1 cellular context compared by ENCODE assay signal in the genomic region with DNA sequence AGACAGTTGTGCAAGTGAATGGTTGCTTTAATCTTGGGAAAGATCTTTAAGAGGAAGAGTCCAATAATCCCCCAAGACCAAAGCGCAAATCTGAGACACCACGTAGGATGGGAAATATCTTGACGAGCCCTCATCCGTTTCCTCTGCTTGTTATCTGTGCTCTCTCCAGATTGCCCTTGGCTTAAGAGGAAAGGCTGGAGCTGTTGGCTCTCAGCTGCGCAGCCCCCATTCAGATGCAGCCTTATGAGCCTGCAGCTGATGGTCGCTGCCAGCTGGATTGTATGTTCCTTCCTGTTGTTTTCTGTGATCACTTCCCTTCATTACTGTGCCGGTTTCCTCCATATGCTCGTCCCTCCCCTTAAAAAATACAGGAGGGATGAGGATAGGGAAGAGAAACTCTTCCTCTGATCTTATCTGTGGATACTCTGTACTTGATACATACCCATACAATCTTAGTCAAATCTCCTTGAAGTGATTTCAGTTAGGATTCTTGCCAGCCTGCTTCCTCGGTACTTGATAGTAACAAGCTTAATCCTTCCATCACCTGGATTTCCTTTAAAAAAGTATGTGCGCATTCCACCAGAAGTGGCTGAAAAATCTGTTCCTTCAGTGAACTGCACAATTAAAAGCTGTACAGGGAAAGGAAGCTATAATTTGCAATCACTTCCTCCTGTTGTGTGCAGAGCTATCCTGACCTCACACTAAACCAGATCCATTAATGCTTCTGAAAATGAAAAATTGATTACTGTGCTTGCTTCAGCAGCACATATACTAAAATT.
TF ChIP-seq lines count a peak whose summit lies in the region.

No MANE protein-coding gene starts in this region.

TF ChIP-seq in WTC11, 78 proteins besides CTCF, POLR2A, EP300 and RAD21 (continued from another document):
- TF ChIP-seq, protein P1, sequence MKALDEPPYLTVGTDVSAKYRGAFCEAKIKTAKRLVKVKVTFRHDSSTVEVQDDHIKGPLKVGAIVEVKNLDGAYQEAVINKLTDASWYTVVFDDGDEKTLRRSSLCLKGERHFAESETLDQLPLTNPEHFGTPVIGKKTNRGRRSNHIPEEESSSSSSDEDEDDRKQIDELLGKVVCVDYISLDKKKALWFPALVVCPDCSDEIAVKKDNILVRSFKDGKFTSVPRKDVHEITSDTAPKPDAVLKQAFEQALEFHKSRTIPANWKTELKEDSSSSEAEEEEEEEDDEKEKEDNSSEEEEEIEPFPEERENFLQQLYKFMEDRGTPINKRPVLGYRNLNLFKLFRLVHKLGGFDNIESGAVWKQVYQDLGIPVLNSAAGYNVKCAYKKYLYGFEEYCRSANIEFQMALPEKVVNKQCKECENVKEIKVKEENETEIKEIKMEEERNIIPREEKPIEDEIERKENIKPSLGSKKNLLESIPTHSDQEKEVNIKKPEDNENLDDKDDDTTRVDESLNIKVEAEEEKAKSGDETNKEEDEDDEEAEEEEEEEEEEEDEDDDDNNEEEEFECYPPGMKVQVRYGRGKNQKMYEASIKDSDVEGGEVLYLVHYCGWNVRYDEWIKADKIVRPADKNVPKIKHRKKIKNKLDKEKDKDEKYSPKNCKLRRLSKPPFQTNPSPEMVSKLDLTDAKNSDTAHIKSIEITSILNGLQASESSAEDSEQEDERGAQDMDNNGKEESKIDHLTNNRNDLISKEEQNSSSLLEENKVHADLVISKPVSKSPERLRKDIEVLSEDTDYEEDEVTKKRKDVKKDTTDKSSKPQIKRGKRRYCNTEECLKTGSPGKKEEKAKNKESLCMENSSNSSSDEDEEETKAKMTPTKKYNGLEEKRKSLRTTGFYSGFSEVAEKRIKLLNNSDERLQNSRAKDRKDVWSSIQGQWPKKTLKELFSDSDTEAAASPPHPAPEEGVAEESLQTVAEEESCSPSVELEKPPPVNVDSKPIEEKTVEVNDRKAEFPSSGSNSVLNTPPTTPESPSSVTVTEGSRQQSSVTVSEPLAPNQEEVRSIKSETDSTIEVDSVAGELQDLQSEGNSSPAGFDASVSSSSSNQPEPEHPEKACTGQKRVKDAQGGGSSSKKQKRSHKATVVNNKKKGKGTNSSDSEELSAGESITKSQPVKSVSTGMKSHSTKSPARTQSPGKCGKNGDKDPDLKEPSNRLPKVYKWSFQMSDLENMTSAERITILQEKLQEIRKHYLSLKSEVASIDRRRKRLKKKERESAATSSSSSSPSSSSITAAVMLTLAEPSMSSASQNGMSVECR (CRISPR knock-in tag; IDR thresholded peaks at IDR 0.05; ENCODE audit: borderline replicate concordance): no peak
- TF ChIP-seq, protein P2, sequence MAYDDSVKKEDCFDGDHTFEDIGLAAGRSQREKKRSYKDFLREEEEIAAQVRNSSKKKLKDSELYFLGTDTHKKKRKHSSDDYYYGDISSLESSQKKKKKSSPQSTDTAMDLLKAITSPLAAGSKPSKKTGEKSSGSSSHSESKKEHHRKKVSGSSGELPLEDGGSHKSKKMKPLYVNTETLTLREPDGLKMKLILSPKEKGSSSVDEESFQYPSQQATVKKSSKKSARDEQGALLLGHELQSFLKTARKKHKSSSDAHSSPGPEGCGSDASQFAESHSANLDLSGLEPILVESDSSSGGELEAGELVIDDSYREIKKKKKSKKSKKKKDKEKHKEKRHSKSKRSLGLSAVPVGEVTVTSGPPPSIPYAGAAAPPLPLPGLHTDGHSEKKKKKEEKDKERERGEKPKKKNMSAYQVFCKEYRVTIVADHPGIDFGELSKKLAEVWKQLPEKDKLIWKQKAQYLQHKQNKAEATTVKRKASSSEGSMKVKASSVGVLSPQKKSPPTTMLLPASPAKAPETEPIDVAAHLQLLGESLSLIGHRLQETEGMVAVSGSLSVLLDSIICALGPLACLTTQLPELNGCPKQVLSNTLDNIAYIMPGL (CRISPR knock-in tag; IDR thresholded peaks at IDR 0.05): no peak
- TF ChIP-seq, protein P3, sequence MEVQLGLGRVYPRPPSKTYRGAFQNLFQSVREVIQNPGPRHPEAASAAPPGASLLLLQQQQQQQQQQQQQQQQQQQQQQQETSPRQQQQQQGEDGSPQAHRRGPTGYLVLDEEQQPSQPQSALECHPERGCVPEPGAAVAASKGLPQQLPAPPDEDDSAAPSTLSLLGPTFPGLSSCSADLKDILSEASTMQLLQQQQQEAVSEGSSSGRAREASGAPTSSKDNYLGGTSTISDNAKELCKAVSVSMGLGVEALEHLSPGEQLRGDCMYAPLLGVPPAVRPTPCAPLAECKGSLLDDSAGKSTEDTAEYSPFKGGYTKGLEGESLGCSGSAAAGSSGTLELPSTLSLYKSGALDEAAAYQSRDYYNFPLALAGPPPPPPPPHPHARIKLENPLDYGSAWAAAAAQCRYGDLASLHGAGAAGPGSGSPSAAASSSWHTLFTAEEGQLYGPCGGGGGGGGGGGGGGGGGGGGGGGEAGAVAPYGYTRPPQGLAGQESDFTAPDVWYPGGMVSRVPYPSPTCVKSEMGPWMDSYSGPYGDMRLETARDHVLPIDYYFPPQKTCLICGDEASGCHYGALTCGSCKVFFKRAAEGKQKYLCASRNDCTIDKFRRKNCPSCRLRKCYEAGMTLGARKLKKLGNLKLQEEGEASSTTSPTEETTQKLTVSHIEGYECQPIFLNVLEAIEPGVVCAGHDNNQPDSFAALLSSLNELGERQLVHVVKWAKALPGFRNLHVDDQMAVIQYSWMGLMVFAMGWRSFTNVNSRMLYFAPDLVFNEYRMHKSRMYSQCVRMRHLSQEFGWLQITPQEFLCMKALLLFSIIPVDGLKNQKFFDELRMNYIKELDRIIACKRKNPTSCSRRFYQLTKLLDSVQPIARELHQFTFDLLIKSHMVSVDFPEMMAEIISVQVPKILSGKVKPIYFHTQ (CRISPR knock-in tag; IDR thresholded peaks at IDR 0.05): no peak
- TF ChIP-seq RORB (CRISPR knock-in tag; IDR thresholded peaks at IDR 0.05) (no peak), NR1H2 (CRISPR knock-in tag; IDR thresholded peaks at IDR 0.05) (no peak), TEAD1 (CRISPR knock-in tag; IDR thresholded peaks at IDR 0.05) (no peak), ZNF121 (CRISPR knock-in tag; IDR thresholded peaks at IDR 0.05) (no peak), FOXK1 (CRISPR knock-in tag; IDR thresholded peaks at IDR 0.05) (no peak), SP1 (CRISPR knock-in tag; conservative IDR thresholded peaks at IDR 0.05) (no peak)
